In the genomic region with DNA sequence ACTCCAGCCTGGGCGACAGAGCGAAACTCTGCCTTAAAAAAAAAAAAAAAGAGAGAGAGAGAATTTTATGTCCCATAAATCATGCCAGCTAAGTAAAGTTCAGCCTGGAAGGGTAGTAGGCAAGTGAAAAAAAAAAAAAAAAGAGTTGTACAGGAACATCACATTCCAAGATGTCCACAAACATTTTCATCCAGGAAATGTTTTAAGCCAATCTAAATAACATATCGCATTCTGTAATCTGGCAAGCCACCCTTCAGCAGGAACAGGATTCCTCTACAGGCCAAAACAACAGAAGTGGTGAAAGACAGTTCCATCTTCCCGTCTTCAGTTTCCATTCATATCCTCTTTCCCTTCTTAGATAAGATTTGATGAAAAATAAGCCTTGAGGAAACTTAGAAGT, we compare ENCODE assay signal across 17 cellular contexts.
DNase-seq lines count a peak whose midpoint lies in the region; ATAC-seq and TF ChIP-seq lines count a peak whose summit lies in the region.
"Had no signal": no experiment of that assay in that cellular context is flagged by ENCODE, and none has a peak within 500 bp of the region (broad histone marks: within the 10 kb centered on the region; RNA-seq: fewer than 3 reads in every experiment).

No MANE protein-coding gene starts in this region.

- H4K20me1 ChIP-seq in mammary epithelial cell (ENCODE audit: insufficient read depth, low read length): no peaks in the 10 kb centered on the region
- H4K20me1 ChIP-seq: BLaER1 had no signal

- no peaks in the 10 kb centered on the region for H3K27me3 ChIP-seq in mammary epithelial cell (ENCODE audit: insufficient read depth, low read length)
- H3K27me3 ChIP-seq: BLaER1 had no signal

- H3K9ac ChIP-seq in mammary epithelial cell (ENCODE audit: insufficient read depth, low read length): no peak overlapping the region
- H3K9ac ChIP-seq: BLaER1 had no signal

- peaks cover 8% of the 10 kb centered on the region for H3K9me3 Mint-ChIP-seq in MCF 10A (ENCODE audit: unreplicated experiment)
- H3K9me3 Mint-ChIP-seq in activated T-helper 2 cell treated with anti-CD3 and anti-CD28 coated beads, Interferon-gamma antibody, Interleukin-2, Interleukin-4, amounts not matched to agents 10 μg/mL and 5 μg/mL and 100 μg/mL, durations not matched to agents 14 hours and 24 hours and 36 hours: peaks cover 34% of the 10 kb centered on the region
- H3K9me3 Mint-ChIP-seq: GM23338 had no signal

- DNase-seq in MCF 10A (ENCODE audit: unreplicated experiment) (peak; percentile 9), mammary epithelial cell (no peak), astrocyte of the hippocampus (ENCODE audit: low read depth, low spot score) (peak; percentile 9), fibroblast of pulmonary artery (ENCODE audit: low read depth) (peak; percentile 2), DMS53 (lab: John Stamatoyannopoulos, UW) (no peak)
- DNase-seq in activated T-helper 2 cell treated with anti-CD3 and anti-CD28 coated beads, Interferon-gamma antibody, Interleukin-2, Interleukin-4, amounts not matched to agents 10 μg/mL and 5 μg/mL and 100 μg/mL, durations not matched to agents 14 hours and 24 hours and 36 hours (ENCODE audit: low spot score): no peak
- DNase-seq: CD4-positive, alpha-beta T cell; CD8-positive, alpha-beta memory T cell; DND-41; H9 had no signal

- TF ChIP-seq CTCF in MCF 10A (IDR thresholded peaks at IDR 0.05; ENCODE audit: unreplicated experiment) (no peak), mammary epithelial cell (conservative IDR thresholded peaks at IDR 0.05 in 1 of 2, IDR thresholded peaks at IDR 0.05 in 1 of 2; ENCODE audit: extremely low read depth in 1 of 2, insufficient read depth in 1 of 2, low read depth in 1 of 2, low read length in 2 of 2) (no peak), fibroblast of pulmonary artery (IDR thresholded peaks at IDR 0.05; ENCODE audit: low read length, missing control alignments) (no peak)

- dilution Hi-C loops in mammary epithelial cell (cut with HindIII; ENCODE audit: low sequenced_read_pairs): no loop called here

- H3K36me3 ChIP-seq in mammary epithelial cell (ENCODE audit: insufficient read depth, low read length): no peaks in the 10 kb centered on the region
- H3K36me3 ChIP-seq: BLaER1 had no signal

- H3K4me1 ChIP-seq in mammary epithelial cell (ENCODE audit: insufficient read depth, low read length): no peaks in the 10 kb centered on the region
- H3K4me1 ChIP-seq: BLaER1 had no signal

- H2AFZ ChIP-seq in mammary epithelial cell (ENCODE audit: low read depth, low read length): no peak overlapping the region
- H2AFZ ChIP-seq: GM23338 had no signal

- H3K4me1 Mint-ChIP-seq in MCF 10A (ENCODE audit: insufficient read depth, unreplicated experiment): no peaks in the 10 kb centered on the region
- no peaks in the 10 kb centered on the region for H3K4me1 Mint-ChIP-seq in activated T-helper 2 cell treated with anti-CD3 and anti-CD28 coated beads, Interferon-gamma antibody, Interleukin-2, Interleukin-4, amounts not matched to agents 10 μg/mL and 5 μg/mL and 100 μg/mL, durations not matched to agents 14 hours and 24 hours and 36 hours (ENCODE audit: low read depth)
- H3K4me1 Mint-ChIP-seq: B cell; CD14-positive monocyte; CD8-positive, alpha-beta memory T cell had no signal

- no peaks in the 10 kb centered on the region for H3K79me2 ChIP-seq in mammary epithelial cell (ENCODE audit: insufficient read depth, low read length)

- H3K4me3 ChIP-seq in mammary epithelial cell (replicated peaks in 1 of 3; ENCODE audit: insufficient read depth in 1 of 3, low read depth in 2 of 3, low read length in 3 of 3) (no peak overlapping the region), fibroblast of pulmonary artery (replicated peaks; ENCODE audit: low read depth, low read length) (no peak overlapping the region)
- H3K4me3 ChIP-seq: BLaER1, GM23338 had no signal

- WGBS in mammary epithelial cell (ENCODE audit: low coverage, missing lambda C conversion rate): 32% methylated on average over 4 of the region's 4 CpGs

- H3K27me3 Mint-ChIP-seq in MCF 10A (ENCODE audit: insufficient read depth, unreplicated experiment): no peaks in the 10 kb centered on the region
- no peaks in the 10 kb centered on the region for H3K27me3 Mint-ChIP-seq in activated T-helper 2 cell treated with anti-CD3 and anti-CD28 coated beads, Interferon-gamma antibody, Interleukin-2, Interleukin-4, amounts not matched to agents 10 μg/mL and 5 μg/mL and 100 μg/mL, durations not matched to agents 14 hours and 24 hours and 36 hours (ENCODE audit: low read depth)
- H3K27me3 Mint-ChIP-seq: B cell; CD4-positive, alpha-beta T cell had no signal

- intact Hi-C loops in MCF 10A (cut with micrococcal nuclease) (no loop called here), mammary epithelial cell (cut with micrococcal nuclease) (no loop called here)
- intact Hi-C loops in activated T-helper 2 cell treated with anti-CD3 and anti-CD28 coated beads, Interferon-gamma antibody, Interleukin-2, Interleukin-4, amounts not matched to agents 10 μg/mL and 5 μg/mL and 100 μg/mL, durations not matched to agents 14 hours and 24 hours and 36 hours (cut with micrococcal nuclease): no loop called here

- H3K27ac ChIP-seq in mammary epithelial cell (ENCODE audit: insufficient read depth, low read depth, low read length): no peak overlapping the region
- H3K27ac ChIP-seq: 22Rv1, BLaER1 had no signal

- in situ Hi-C loops in mammary epithelial cell (cut with MboI; ENCODE audit: low sequenced_read_pairs in 2 of 2): no loop called here

- POLR2A ChIA-PET in MCF 10A (lab: Yijun Ruan, JAX): no interaction called here

- CTCF ChIA-PET in MCF 10A (lab: Yijun Ruan, JAX): no interaction called here
- CTCF ChIA-PET in mammary epithelial cell (lab: Charles Lee; ENCODE audit: low non-redundant PET): no interaction called here

- BruUV-seq in MCF 10A (replicated peaks; lab: Mats Ljungman, UMichigan) (no TSS peak), mammary epithelial cell (replicated peaks; lab: Mats Ljungman, UMichigan) (no TSS peak)

- ATAC-seq in GM19452 (IDR thresholded peaks at IDR 0.05; ENCODE audit: unreplicated experiment): no peak
- ATAC-seq: GM23338, HCT116 had no signal

- H3K4me3 Mint-ChIP-seq in MCF 10A (ENCODE audit: unreplicated experiment): no peak overlapping the region
- H3K4me3 Mint-ChIP-seq in activated T-helper 2 cell treated with anti-CD3 and anti-CD28 coated beads, Interferon-gamma antibody, Interleukin-2, Interleukin-4, amounts not matched to agents 10 μg/mL and 5 μg/mL and 100 μg/mL, durations not matched to agents 14 hours and 24 hours and 36 hours (ENCODE audit: low read depth): no peak overlapping the region
- H3K4me3 Mint-ChIP-seq: B cell; CD14-positive monocyte; CD4-positive, alpha-beta T cell; CD8-positive, alpha-beta memory T cell; GM23338; H9 had no signal

- H3K9me3 ChIP-seq in mammary epithelial cell (replicated peaks; ENCODE audit: insufficient read depth, low read length): peaks cover 14% of the 10 kb centered on the region
- H3K9me3 ChIP-seq: BLaER1 had no signal

- H3K27ac Mint-ChIP-seq in MCF 10A (ENCODE audit: low read depth, unreplicated experiment): no peak overlapping the region
- H3K27ac Mint-ChIP-seq in activated T-helper 2 cell treated with anti-CD3 and anti-CD28 coated beads, Interferon-gamma antibody, Interleukin-2, Interleukin-4, amounts not matched to agents 10 μg/mL and 5 μg/mL and 100 μg/mL, durations not matched to agents 14 hours and 24 hours and 36 hours: no peak overlapping the region
- H3K27ac Mint-ChIP-seq: B cell; CD4-positive, alpha-beta T cell; GM23338; H9 had no signal

- H3K36me3 Mint-ChIP-seq in MCF 10A (ENCODE audit: insufficient read depth, unreplicated experiment): no peaks in the 10 kb centered on the region
- H3K36me3 Mint-ChIP-seq in activated T-helper 2 cell treated with anti-CD3 and anti-CD28 coated beads, Interferon-gamma antibody, Interleukin-2, Interleukin-4, amounts not matched to agents 10 μg/mL and 5 μg/mL and 100 μg/mL, durations not matched to agents 14 hours and 24 hours and 36 hours (ENCODE audit: low read depth): no peaks in the 10 kb centered on the region
- H3K36me3 Mint-ChIP-seq: CD14-positive monocyte; CD8-positive, alpha-beta memory T cell had no signal

- H3K4me2 ChIP-seq in mammary epithelial cell (ENCODE audit: insufficient read depth, low read depth, low read length): no peak overlapping the region
- H3K4me2 ChIP-seq: BLaER1, GM23338 had no signal

Comparison
In these comparisons a context has a peak if more than half of its experiments do, and no peak if none do; other contexts are left out.
1. DNase-seq: peak in MCF 10A (single experiment), astrocyte of the hippocampus (single experiment) and fibroblast of pulmonary artery (single experiment); none in mammary epithelial cell (single experiment), activated T-helper 2 cell treated with anti-CD3 and anti-CD28 coated beads, Interferon-gamma antibody, Interleukin-2, Interleukin-4, amounts not matched to agents 10 μg/mL and 5 μg/mL and 100 μg/mL, durations not matched to agents 14 hours and 24 hours and 36 hours (single experiment) and DMS53 (single experiment).